8 cellular contexts compared by ENCODE assay signal in genomic region chr1:32650752-32651460, GRCh38. TPM values are rescaled to one million over a fixed set of nuclear protein-coding genes. Genes with fewer than 3 reads are reported as not detected.
A peak's percentile ranks its signal among the peaks of the same experiment; 100 is the strongest.
DNase-seq lines count a peak whose midpoint lies in the region; ATAC-seq, FAIRE-seq and TF ChIP-seq lines count a peak whose summit lies in the region.

Gene RBBP4 (plus strand): TSS chr1:32651208. CDS start chr1:32651307, 99 bp downstream.

- H4K20me1 ChIP-seq in SU-DHL-6 (ENCODE audit: low read depth, low read length): peaks cover 11% of the 10 kb centered on the region

- H3K27ac ChIP-seq in SU-DHL-6 (ENCODE audit: low read depth, low read length) (peak within 1 kb of the TSS; percentile 97), pancreas (peak within 1 kb of the TSS; percentile 88 to 100 (median 98)), tibial artery (peak within 1 kb of the TSS; percentile 91 to 95)

- H3K79me2 ChIP-seq in SU-DHL-6 (ENCODE audit: insufficient read depth, low read length): peaks cover 85% of the 10 kb centered on the region

- peak within 1 kb of the TSS; percentile 98 for H3K27ac Mint-ChIP-seq in activated naive CD8-positive, alpha-beta T cell treated with anti-CD3 and anti-CD28 coated beads, Interleukin-2, amount 10 ng/mL, durations not matched to agents 7 days and 5 days

- peak within 1 kb of the TSS; percentile 73 for H3K4me3 ChIP-seq in SU-DHL-6 (ENCODE audit: insufficient read depth, low read length, poor library complexity, severe bottlenecking)
- peak within 1 kb of the TSS; percentile 60 to 84 (median 72) for H3K4me3 ChIP-seq in pancreas
- H3K4me3 ChIP-seq in tibial artery: peak within 1 kb of the TSS; percentile 69 to 74

- TF ChIP-seq POLR2A in GM10847 (IDR thresholded peaks at IDR 0.05; ENCODE audit: extremely low read depth, insufficient read length): peak; percentile 67

- H3K27me3 ChIP-seq in SU-DHL-6 (ENCODE audit: low read length) (no peaks in the 10 kb centered on the region), pancreas (no peaks in the 10 kb centered on the region), tibial artery (no peaks in the 10 kb centered on the region)

- intact Hi-C loops in Right ventricle myocardium inferior (cut with DNase I) (no loop called here), pancreas (cut with DNase I) (no loop called here), tibial artery (cut with DNase I; ENCODE audit: low total_unique reads) (loop anchor here (5.0 kb wide), 1 partner anchor 41 kb away; no protein-coding TSS in a partner anchor)

- H3K9me2 ChIP-seq in SU-DHL-6 (replicated peaks; ENCODE audit: insufficient read depth, low read length): no peaks in the 10 kb centered on the region

- H3K4me1 ChIP-seq in pancreas: peaks cover 14 to 35% (median 23%) of the 10 kb centered on the region in 3 donors
- peaks cover 0 to 61% (median 36%) of the 10 kb centered on the region in 4 donors for H3K4me1 ChIP-seq in tibial artery

- H3K4me1 Mint-ChIP-seq in activated naive CD8-positive, alpha-beta T cell treated with anti-CD3 and anti-CD28 coated beads, Interleukin-2, amount 10 ng/mL, durations not matched to agents 7 days and 5 days: peaks cover 33% of the 10 kb centered on the region

- H3K9me3 ChIP-seq in SU-DHL-6 (ENCODE audit: insufficient read depth, low read length) (no peaks in the 10 kb centered on the region), pancreas (no peaks in the 10 kb centered on the region), tibial artery (no peaks in the 10 kb centered on the region)

- DNase-seq in NCI-H128 (lab: John Stamatoyannopoulos, UW; ENCODE audit: unreplicated experiment): peak; percentile 99
- peak; percentile 100 for DNase-seq in activated naive CD8-positive, alpha-beta T cell treated with anti-CD3 and anti-CD28 coated beads, Interleukin-2, amount 10 ng/mL, durations not matched to agents 7 days and 5 days
- DNase-seq in Right ventricle myocardium inferior (ENCODE audit: missing footprints): peak; percentile 99
- DNase-seq in pancreas: peak; percentile 96 to 99 (median 98)
- DNase-seq in tibial artery: peak; percentile 95 to 99

- no peaks in the 10 kb centered on the region for H3K9me3 Mint-ChIP-seq in activated naive CD8-positive, alpha-beta T cell treated with anti-CD3 and anti-CD28 coated beads, Interleukin-2, amount 10 ng/mL, durations not matched to agents 7 days and 5 days

- peaks cover 37% of the 10 kb centered on the region for H3K36me3 ChIP-seq in SU-DHL-6 (ENCODE audit: low read length)
- H3K36me3 ChIP-seq in pancreas: peaks cover 0 to 10% (median 3%) of the 10 kb centered on the region in 3 donors
- H3K36me3 ChIP-seq in tibial artery: peaks cover 8 to 26% (median 18%) of the 10 kb centered on the region in 3 donors

- POLR2A ChIA-PET in activated naive CD8-positive, alpha-beta T cell treated with anti-CD3 and anti-CD28 coated beads, Interleukin-2, amount 10 ng/mL, durations not matched to agents 7 days and 5 days (lab: Charles Lee): interaction anchor here (0.6 to 3.0 kb wide), 19 partner anchors 9 to 728 kb away, joined by 3 to 14 read pairs (median 4); partner anchors contain the start of genes BSDC1, HDAC1, KPNA6 and MARCKSL1

- no peaks in the 10 kb centered on the region for H3K27me3 Mint-ChIP-seq in activated naive CD8-positive, alpha-beta T cell treated with anti-CD3 and anti-CD28 coated beads, Interleukin-2, amount 10 ng/mL, durations not matched to agents 7 days and 5 days

- peak within 1 kb of the TSS; percentile 91 for H3K4me3 Mint-ChIP-seq in activated naive CD8-positive, alpha-beta T cell treated with anti-CD3 and anti-CD28 coated beads, Interleukin-2, amount 10 ng/mL, durations not matched to agents 7 days and 5 days

- TF ChIP-seq CTCF in SU-DHL-6 (IDR thresholded peaks at IDR 0.05; ENCODE audit: insufficient read depth, low read length, poor library complexity, severe bottlenecking) (no peak), pancreas (IDR thresholded peaks at IDR 0.05) (no peak), tibial artery (IDR thresholded peaks at IDR 0.05) (peak in 1 of 2 experiments; percentile 15)

- peaks cover 32% of the 10 kb centered on the region for H3F3A ChIP-seq in SU-DHL-6 (ENCODE audit: insufficient read depth)

- H3K36me3 Mint-ChIP-seq in activated naive CD8-positive, alpha-beta T cell treated with anti-CD3 and anti-CD28 coated beads, Interleukin-2, amount 10 ng/mL, durations not matched to agents 7 days and 5 days: peaks cover 24% of the 10 kb centered on the region

- 0% methylated on average over 60 to 67 of the region's 67 CpGs for WGBS in pancreas, 2 donors

- FAIRE-seq in pancreas (lab: Jason Lieb, UNC): no peak

- H3K4me2 ChIP-seq in SU-DHL-6 (ENCODE audit: low read depth, low read length, poor library complexity, severe bottlenecking): peak within 1 kb of the TSS; percentile 99

- peak within 1 kb of the TSS; percentile 88 for H3K9ac ChIP-seq in SU-DHL-6 (ENCODE audit: low read length)

- no peak within 1 kb of the TSS for H2AFZ ChIP-seq in SU-DHL-6 (ENCODE audit: low read depth, low read length, severe bottlenecking)

- ATAC-seq in HG02678 (IDR thresholded peaks at IDR 0.05; ENCODE audit: unreplicated experiment) (peak; percentile 89), Right ventricle myocardium inferior (peak; percentile 97), pancreas (peak; percentile 92 to 96 (median 92))
- ATAC-seq in activated naive CD8-positive, alpha-beta T cell treated with anti-CD3 and anti-CD28 coated beads, Interleukin-2, amount 10 ng/mL, durations not matched to agents 7 days and 5 days (ENCODE audit: low read depth): peak; percentile 89

RNA-seq across cellular contexts. Expression of gene RBBP4, which starts in this region (rescaled TPM):
- total RNA-seq in activated naive CD8-positive, alpha-beta T cell treated with anti-CD3 and anti-CD28 coated beads, Interleukin-2, amount 10 ng/mL, durations not matched to agents 7 days and 5 days: 100 to 1,000 TPM; 273 to 280 TPM
- total RNA-seq in Right ventricle myocardium inferior: 102 TPM
- total RNA-seq in pancreas: 100 to 1,000 TPM in 1 of 6 donors, 10 to 100 TPM in 5; 59.3 to 115 (median 77.6) TPM
- polyA plus RNA-seq in pancreas: 10 to 100 TPM; 19.7 to 44.5 TPM

Comparison
In these comparisons a context has a peak if more than half of its experiments do, and no peak if none do; other contexts are left out.
1. Peak in every context shown above with its lines: DNase-seq, ATAC-seq, H3K4me3 ChIP-seq and H3K27ac ChIP-seq.